In genomic region chr7:129917934-129918333, GRCh38 we compare ENCODE assay signal across 1 cellular context.
TF ChIP-seq lines count a peak whose summit lies in the region.

No MANE protein-coding gene starts in this region.

TF ChIP-seq in WTC11, 78 proteins besides CTCF, POLR2A, EP300 and RAD21 (continued from another document):
- TF ChIP-seq ZNF532 (CRISPR knock-in tag; IDR thresholded peaks at IDR 0.05; ENCODE audit: borderline replicate concordance), result no peak
